ENCODE assay signal across 1 cellular context in the genomic region with DNA sequence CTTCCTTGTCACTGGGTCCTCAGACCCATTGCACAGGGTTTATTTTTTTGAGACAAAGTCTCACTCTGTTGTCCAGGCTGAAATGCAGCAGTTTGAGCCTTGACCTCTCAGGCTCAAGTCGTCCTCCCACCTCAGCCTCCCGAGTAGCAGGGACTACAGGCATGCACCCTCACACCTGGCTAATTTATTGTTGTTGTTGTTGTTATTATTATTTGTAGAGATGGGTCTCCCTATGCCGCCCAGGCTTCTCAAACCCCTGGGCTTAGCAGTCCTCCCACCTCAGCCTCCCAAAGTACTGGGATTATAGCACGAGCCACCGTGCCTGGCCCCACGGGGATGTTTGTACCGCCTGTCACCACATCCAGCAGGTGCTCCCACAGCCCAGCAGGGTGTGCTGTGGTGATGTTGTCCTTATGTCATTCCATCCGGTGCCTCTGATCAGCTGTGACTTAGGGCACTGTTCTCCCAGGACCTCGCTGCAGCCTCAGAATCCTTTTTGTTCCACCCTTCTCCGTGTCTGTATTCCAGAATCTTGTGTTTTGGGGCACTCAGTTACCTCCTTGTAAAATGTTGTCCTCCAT.
A peak's percentile ranks its signal among the peaks of the same experiment; 100 is the strongest.
TF ChIP-seq lines count a peak whose summit lies in the region.

No MANE protein-coding gene starts in this region.

TF ChIP-seq in HepG2, 621 proteins besides CTCF, POLR2A, EP300 and RAD21 (continued from another document and continues in another):
- TF ChIP-seq, protein P1, sequence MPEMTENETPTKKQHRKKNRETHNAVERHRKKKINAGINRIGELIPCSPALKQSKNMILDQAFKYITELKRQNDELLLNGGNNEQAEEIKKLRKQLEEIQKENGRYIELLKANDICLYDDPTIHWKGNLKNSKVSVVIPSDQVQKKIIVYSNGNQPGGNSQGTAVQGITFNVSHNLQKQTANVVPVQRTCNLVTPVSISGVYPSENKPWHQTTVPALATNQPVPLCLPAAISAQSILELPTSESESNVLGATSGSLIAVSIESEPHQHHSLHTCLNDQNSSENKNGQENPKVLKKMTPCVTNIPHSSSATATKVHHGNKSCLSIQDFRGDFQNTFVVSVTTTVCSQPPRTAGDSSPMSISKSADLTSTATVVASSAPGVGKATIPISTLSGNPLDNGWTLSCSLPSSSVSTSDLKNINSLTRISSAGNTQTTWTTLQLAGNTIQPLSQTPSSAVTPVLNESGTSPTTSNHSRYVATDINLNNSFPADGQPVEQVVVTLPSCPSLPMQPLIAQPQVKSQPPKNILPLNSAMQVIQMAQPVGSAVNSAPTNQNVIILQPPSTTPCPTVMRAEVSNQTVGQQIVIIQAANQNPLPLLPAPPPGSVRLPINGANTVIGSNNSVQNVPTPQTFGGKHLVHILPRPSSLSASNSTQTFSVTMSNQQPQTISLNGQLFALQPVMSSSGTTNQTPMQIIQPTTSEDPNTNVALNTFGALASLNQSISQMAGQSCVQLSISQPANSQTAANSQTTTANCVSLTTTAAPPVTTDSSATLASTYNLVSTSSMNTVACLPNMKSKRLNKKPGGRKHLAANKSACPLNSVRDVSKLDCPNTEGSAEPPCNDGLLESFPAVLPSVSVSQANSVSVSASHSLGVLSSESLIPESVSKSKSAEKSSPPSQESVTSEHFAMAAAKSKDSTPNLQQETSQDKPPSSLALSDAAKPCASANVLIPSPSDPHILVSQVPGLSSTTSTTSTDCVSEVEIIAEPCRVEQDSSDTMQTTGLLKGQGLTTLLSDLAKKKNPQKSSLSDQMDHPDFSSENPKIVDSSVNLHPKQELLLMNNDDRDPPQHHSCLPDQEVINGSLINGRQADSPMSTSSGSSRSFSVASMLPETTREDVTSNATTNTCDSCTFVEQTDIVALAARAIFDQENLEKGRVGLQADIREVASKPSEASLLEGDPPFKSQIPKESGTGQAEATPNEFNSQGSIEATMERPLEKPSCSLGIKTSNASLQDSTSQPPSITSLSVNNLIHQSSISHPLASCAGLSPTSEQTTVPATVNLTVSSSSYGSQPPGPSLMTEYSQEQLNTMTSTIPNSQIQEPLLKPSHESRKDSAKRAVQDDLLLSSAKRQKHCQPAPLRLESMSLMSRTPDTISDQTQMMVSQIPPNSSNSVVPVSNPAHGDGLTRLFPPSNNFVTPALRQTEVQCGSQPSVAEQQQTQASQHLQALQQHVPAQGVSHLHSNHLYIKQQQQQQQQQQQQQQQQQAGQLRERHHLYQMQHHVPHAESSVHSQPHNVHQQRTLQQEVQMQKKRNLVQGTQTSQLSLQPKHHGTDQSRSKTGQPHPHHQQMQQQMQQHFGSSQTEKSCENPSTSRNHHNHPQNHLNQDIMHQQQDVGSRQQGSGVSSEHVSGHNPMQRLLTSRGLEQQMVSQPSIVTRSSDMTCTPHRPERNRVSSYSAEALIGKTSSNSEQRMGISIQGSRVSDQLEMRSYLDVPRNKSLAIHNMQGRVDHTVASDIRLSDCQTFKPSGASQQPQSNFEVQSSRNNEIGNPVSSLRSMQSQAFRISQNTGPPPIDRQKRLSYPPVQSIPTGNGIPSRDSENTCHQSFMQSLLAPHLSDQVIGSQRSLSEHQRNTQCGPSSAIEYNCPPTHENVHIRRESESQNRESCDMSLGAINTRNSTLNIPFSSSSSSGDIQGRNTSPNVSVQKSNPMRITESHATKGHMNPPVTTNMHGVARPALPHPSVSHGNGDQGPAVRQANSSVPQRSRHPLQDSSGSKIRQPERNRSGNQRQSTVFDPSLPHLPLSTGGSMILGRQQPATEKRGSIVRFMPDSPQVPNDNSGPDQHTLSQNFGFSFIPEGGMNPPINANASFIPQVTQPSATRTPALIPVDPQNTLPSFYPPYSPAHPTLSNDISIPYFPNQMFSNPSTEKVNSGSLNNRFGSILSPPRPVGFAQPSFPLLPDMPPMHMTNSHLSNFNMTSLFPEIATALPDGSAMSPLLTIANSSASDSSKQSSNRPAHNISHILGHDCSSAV (CRISPR knock-in tag; IDR thresholded peaks at IDR 0.05; ENCODE audit: borderline replicate concordance), result no peak
- TF ChIP-seq ARID2 (CRISPR knock-in tag; IDR thresholded peaks at IDR 0.05; ENCODE audit: borderline replicate concordance), result no peak
- no peak for TF ChIP-seq HNF4A (CRISPR knock-in tag; IDR thresholded peaks at IDR 0.05)
- no peak for TF ChIP-seq ZFP36L1 (CRISPR knock-in tag; IDR thresholded peaks at IDR 0.05)
- TF ChIP-seq ETV5 (CRISPR knock-in tag; IDR thresholded peaks at IDR 0.05; ENCODE audit: borderline replicate concordance), result peak; percentile 90
- TF ChIP-seq ZNF839 (CRISPR knock-in tag; IDR thresholded peaks at IDR 0.05; ENCODE audit: borderline replicate concordance), result no peak
- no peak for TF ChIP-seq REPIN1 (CRISPR knock-in tag; IDR thresholded peaks at IDR 0.05; ENCODE audit: borderline replicate concordance, low read depth)
- TF ChIP-seq, protein P2, sequence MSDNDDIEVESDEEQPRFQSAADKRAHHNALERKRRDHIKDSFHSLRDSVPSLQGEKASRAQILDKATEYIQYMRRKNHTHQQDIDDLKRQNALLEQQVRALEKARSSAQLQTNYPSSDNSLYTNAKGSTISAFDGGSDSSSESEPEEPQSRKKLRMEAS (IDR thresholded peaks at IDR 0.05), result peak; percentile 10; the same call in 1 of the 2 replicates
- TF ChIP-seq TSC22D2 (CRISPR knock-in tag; IDR thresholded peaks at IDR 0.05; ENCODE audit: borderline replicate concordance), result 0 out of 2 replicates have a peak, but pooled peaks have one; percentile 49
- no peak for TF ChIP-seq TBP (CRISPR knock-in tag; IDR thresholded peaks at IDR 0.05)
- TF ChIP-seq KDM2A (CRISPR knock-in tag; IDR thresholded peaks at IDR 0.05; ENCODE audit: borderline replicate concordance, low read depth), result peak; percentile 55; the same call in 1 of the 2 replicates
- TF ChIP-seq, protein P3, sequence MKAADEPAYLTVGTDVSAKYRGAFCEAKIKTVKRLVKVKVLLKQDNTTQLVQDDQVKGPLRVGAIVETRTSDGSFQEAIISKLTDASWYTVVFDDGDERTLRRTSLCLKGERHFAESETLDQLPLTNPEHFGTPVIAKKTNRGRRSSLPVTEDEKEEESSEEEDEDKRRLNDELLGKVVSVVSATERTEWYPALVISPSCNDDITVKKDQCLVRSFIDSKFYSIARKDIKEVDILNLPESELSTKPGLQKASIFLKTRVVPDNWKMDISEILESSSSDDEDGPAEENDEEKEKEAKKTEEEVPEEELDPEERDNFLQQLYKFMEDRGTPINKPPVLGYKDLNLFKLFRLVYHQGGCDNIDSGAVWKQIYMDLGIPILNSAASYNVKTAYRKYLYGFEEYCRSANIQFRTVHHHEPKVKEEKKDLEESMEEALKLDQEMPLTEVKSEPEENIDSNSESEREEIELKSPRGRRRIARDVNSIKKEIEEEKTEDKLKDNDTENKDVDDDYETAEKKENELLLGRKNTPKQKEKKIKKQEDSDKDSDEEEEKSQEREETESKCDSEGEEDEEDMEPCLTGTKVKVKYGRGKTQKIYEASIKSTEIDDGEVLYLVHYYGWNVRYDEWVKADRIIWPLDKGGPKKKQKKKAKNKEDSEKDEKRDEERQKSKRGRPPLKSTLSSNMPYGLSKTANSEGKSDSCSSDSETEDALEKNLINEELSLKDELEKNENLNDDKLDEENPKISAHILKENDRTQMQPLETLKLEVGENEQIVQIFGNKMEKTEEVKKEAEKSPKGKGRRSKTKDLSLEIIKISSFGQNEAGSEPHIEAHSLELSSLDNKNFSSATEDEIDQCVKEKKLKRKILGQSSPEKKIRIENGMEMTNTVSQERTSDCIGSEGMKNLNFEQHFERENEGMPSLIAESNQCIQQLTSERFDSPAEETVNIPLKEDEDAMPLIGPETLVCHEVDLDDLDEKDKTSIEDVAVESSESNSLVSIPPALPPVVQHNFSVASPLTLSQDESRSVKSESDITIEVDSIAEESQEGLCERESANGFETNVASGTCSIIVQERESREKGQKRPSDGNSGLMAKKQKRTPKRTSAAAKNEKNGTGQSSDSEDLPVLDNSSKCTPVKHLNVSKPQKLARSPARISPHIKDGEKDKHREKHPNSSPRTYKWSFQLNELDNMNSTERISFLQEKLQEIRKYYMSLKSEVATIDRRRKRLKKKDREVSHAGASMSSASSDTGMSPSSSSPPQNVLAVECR (CRISPR knock-in tag; IDR thresholded peaks at IDR 0.05; ENCODE audit: borderline replicate concordance), result 0 out of 2 replicates have a peak, but pooled peaks have one; percentile 29
- TF ChIP-seq KLF6 (CRISPR knock-in tag; IDR thresholded peaks at IDR 0.05), result no peak
- TF ChIP-seq, protein P4, sequence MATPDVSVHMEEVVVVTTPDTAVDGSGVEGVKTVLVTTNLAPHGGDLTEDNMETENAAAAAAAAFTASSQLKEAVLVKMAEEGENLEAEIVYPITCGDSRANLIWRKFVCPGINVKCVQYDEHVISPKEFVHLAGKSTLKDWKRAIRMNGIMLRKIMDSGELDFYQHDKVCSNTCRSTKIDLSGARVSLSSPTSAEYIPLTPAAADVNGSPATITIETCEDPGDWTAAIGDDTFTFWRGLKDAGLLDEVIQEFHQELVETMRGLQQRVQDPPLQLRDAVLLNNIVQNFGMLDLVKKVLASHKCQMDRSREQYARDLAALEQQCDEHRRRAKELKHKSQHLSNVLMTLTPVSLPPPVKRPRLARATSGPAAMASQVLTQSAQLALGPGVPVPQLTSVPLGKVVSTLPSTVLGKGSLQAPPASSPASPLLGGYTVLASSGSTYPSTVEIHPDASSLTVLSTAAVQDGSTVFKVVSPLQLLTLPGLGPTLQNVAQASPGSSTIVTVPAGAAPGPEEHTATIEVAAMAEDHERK (CRISPR knock-in tag; IDR thresholded peaks at IDR 0.05; ENCODE audit: low read depth), result no peak
- TF ChIP-seq, protein P5, sequence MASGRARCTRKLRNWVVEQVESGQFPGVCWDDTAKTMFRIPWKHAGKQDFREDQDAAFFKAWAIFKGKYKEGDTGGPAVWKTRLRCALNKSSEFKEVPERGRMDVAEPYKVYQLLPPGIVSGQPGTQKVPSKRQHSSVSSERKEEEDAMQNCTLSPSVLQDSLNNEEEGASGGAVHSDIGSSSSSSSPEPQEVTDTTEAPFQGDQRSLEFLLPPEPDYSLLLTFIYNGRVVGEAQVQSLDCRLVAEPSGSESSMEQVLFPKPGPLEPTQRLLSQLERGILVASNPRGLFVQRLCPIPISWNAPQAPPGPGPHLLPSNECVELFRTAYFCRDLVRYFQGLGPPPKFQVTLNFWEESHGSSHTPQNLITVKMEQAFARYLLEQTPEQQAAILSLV (CRISPR knock-in tag; IDR thresholded peaks at IDR 0.05; ENCODE audit: borderline replicate concordance), result 0 out of 2 replicates have a peak, but pooled peaks have one; percentile 32
- no peak for TF ChIP-seq CENPT (CRISPR knock-in tag; IDR thresholded peaks at IDR 0.05; ENCODE audit: low read depth)
- TF ChIP-seq, protein P6, sequence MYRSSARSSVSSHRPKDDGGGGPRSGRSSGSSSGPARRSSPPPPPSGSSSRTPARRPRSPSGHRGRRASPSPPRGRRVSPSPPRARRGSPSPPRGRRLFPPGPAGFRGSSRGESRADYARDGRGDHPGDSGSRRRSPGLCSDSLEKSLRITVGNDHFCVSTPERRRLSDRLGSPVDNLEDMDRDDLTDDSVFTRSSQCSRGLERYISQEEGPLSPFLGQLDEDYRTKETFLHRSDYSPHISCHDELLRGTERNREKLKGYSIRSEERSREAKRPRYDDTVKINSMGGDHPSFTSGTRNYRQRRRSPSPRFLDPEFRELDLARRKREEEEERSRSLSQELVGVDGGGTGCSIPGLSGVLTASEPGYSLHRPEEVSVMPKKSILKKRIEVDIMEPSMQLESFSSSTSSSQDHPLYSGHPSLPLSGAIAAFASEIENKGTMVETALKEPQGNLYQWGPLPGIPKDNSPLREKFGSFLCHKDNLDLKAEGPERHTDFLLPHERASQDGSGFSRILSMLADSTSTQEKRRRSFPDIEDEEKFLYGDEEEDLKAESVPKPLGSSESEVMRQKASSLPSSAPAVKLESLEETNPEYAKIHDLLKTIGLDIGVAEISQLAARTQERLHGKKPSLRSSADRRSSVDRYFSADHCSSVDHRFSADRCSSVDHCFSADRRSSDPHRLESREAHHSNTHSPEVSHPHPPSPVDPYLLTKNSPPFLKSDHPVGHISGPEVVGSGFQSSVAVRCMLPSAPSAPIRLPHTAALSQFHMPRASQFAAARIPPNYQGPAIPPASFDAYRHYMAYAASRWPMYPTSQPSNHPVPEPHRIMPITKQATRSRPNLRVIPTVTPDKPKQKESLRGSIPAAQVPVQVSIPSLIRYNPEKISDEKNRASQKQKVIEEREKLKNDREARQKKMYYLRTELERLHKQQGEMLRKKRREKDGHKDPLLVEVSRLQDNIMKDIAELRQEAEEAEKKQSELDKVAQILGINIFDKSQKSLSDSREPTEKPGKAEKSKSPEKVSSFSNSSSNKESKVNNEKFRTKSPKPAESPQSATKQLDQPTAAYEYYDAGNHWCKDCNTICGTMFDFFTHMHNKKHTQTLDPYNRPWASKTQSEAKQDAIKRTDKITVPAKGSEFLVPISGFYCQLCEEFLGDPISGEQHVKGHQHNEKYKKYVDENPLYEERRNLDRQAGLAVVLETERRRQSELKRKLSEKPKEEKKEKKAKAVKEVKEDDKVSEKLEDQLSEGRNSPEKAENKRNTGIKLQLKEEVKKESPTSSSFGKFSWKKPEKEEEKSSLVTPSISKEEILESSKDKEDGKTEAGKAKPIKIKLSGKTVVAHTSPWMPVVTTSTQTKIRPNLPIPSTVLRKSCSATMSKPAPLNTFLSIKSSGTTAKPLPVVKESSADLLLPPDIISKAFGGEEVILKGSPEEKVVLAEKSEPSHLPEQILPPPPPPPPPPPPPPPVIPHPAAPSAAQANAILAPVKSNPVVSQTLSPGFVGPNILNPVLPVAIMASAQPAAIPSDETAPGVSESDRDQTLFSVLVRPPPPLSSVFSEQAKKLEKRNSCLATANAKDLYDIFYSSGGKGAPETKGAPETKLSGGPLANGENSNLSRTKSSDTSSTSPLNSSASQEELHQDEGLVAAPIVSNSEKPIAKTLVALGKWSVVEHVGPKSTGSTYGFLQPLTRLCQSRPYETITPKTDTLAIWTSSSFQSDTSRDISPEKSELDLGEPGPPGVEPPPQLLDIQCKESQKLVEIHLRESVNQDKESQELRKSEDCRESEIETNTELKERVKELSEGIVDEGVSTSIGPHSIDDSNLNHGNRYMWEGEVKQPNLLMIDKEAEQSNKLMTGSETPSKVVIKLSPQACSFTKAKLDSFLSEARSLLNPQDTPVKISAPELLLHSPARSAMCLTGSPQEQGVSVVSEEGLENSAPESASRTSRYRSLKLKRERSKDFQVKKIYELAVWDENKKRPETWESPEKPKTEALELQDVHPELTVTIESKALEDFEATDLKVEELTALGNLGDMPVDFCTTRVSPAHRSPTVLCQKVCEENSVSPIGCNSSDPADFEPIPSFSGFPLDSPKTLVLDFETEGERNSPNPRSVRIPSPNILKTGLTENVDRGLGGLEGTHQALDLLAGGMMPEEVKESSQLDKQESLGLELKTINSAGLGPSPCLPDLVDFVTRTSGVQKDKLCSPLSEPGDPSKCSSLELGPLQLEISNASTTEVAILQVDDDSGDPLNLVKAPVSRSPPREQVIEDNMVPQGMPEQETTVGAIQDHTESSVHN (CRISPR knock-in tag; IDR thresholded peaks at IDR 0.05), result no peak
- no peak for TF ChIP-seq TBL1XR1 (IDR thresholded peaks at IDR 0.05; ENCODE audit: borderline replicate concordance, low read length, partially characterized antibody)
- no peak for TF ChIP-seq TP53 (CRISPR knock-in tag; conservative IDR thresholded peaks at IDR 0.05)
- TF ChIP-seq, protein P7, sequence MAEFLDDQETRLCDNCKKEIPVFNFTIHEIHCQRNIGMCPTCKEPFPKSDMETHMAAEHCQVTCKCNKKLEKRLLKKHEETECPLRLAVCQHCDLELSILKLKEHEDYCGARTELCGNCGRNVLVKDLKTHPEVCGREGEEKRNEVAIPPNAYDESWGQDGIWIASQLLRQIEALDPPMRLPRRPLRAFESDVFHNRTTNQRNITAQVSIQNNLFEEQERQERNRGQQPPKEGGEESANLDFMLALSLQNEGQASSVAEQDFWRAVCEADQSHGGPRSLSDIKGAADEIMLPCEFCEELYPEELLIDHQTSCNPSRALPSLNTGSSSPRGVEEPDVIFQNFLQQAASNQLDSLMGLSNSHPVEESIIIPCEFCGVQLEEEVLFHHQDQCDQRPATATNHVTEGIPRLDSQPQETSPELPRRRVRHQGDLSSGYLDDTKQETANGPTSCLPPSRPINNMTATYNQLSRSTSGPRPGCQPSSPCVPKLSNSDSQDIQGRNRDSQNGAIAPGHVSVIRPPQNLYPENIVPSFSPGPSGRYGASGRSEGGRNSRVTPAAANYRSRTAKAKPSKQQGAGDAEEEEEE (CRISPR knock-in tag; IDR thresholded peaks at IDR 0.05; ENCODE audit: borderline replicate concordance), result no peak
